ENCODE assay signal across 12 cellular contexts in genomic region chr2:95274291-95275150, GRCh38. TPM values are rescaled to one million over a fixed set of nuclear protein-coding genes. Genes with fewer than 3 reads are reported as not detected.
A peak's percentile ranks its signal among the peaks of the same experiment; 100 is the strongest.
DNase-seq lines count a peak whose midpoint lies in the region; TF ChIP-seq lines count a peak whose summit lies in the region.
"Had no signal": no experiment of that assay in that cellular context is flagged by ENCODE, and none has a peak within 500 bp of the region (broad histone marks: within the 10 kb centered on the region; RNA-seq: fewer than 3 reads in every experiment).

PROM2 (plus strand) TSS chr2:95274449; CDS start chr2:95274586, 137 bp downstream.

- intact Hi-C loops in sigmoid colon (cut with DNase I): no loop called here

- H3K36me3 ChIP-seq in kidney epithelial cell (ENCODE audit: control insufficient read depth, insufficient read depth, low read length): no peaks in the 10 kb centered on the region
- no peaks in the 10 kb centered on the region for H3K36me3 ChIP-seq in sigmoid colon

- H3K4me3 ChIP-seq in kidney epithelial cell (ENCODE audit: low read depth, low read length): peak within 1 kb of the TSS; percentile 12
- H3K4me3 ChIP-seq in sigmoid colon: no peak within 1 kb of the TSS
- H3K4me3 ChIP-seq: coronary artery had no signal

- POLR2A ChIA-PET in RWPE1 (lab: Yijun Ruan, JAX; ENCODE audit: low non-redundant PET): interaction anchor here (0.7 kb wide), 2 partner anchors 27 to 49 kb away, joined by 3 to 4 read pairs; no protein-coding TSS in a partner anchor

- no peaks in the 10 kb centered on the region for H3K27me3 ChIP-seq in kidney epithelial cell (ENCODE audit: control insufficient read depth, insufficient read depth, low read length)
- no peaks in the 10 kb centered on the region for H3K27me3 ChIP-seq in sigmoid colon

- TF ChIP-seq CTCF in RWPE1 (conservative IDR thresholded peaks at IDR 0.05; ENCODE audit: low read depth): no peak
- TF ChIP-seq CTCF in kidney epithelial cell (IDR thresholded peaks at IDR 0.05; ENCODE audit: insufficient read depth, low read length, poor library complexity, severe bottlenecking): no peak
- TF ChIP-seq CTCF in sigmoid colon (IDR thresholded peaks at IDR 0.05): no peak

- DNase-seq in NCI-H1417 (lab: John Stamatoyannopoulos, UW): peak in 2 of 3 experiments; percentile 65 to 80
- DNase-seq in NCI-H1417 treated with DMSO at 0.1 percent for 48 hours (lab: John Stamatoyannopoulos, UW): no peak
- DNase-seq in RWPE1 (ENCODE audit: low spot score): peak; percentile 71
- DNase-seq in kidney epithelial cell (ENCODE audit: low read depth): no peak
- peak; percentile 53 for DNase-seq in sigmoid colon
- DNase-seq in SHP77 (lab: John Stamatoyannopoulos, UW): no peak
- DNase-seq in anterior cingulate cortex (lab: John Stamatoyannopoulos, UW): no peak
- DNase-seq in central memory CD4-positive, alpha-beta T cell: no peak
- DNase-seq: 8988T, GF-D8, SW 1271 had no signal

- CTCF ChIA-PET in RWPE1 (lab: Yijun Ruan, JAX): interaction anchor here (0.6 to 4.9 kb wide), 3 partner anchors 11 to 76 kb away, joined by 3 to 40 read pairs (median 3); no protein-coding TSS in a partner anchor

- no peaks in the 10 kb centered on the region for H3K9me3 ChIP-seq in sigmoid colon

- TF ChIP-seq POLR2A in sigmoid colon (IDR thresholded peaks at IDR 0.05): no peak

- H3K4me1 ChIP-seq in sigmoid colon: no peaks in the 10 kb centered on the region

- H3K27ac ChIP-seq in RWPE1 (peak within 1 kb of the TSS; percentile 49), sigmoid colon (no peak within 1 kb of the TSS)
- H3K27ac ChIP-seq: coronary artery had no signal

- TF ChIP-seq EP300 in sigmoid colon (IDR thresholded peaks at IDR 0.05): no peak

- 14 to 62% methylated on average over 17 of the region's 17 CpGs for WGBS in sigmoid colon, 2 donors

RNA-seq across cellular contexts. Expression of gene PROM2, which starts in this region (rescaled TPM):
- total RNA-seq in kidney epithelial cell: 2.3 and 3.4 TPM in 2 replicates
- 1 to 10 TPM; 1.1 to 6.1 (median 1.9) TPM for total RNA-seq in sigmoid colon
- polyA plus RNA-seq in sigmoid colon: 10 to 100 TPM in 1 of 3 donors, 1 to 10 TPM in 2; 2.4 to 24.9 (median 2.5) TPM

Comparison
In these comparisons a context has a peak if more than half of its experiments do, and no peak if none do; other contexts are left out.
1. DNase-seq: peak in NCI-H1417 (2 of 3), RWPE1 (single experiment) and sigmoid colon (single experiment); none in NCI-H1417 treated with DMSO at 0.1 percent for 48 hours (single experiment), kidney epithelial cell (single experiment), SHP77 (0 of 2), anterior cingulate cortex (0 of 58) and central memory CD4-positive, alpha-beta T cell (single experiment).